ENCODE assay signal across 8 cellular contexts in the genomic region with DNA sequence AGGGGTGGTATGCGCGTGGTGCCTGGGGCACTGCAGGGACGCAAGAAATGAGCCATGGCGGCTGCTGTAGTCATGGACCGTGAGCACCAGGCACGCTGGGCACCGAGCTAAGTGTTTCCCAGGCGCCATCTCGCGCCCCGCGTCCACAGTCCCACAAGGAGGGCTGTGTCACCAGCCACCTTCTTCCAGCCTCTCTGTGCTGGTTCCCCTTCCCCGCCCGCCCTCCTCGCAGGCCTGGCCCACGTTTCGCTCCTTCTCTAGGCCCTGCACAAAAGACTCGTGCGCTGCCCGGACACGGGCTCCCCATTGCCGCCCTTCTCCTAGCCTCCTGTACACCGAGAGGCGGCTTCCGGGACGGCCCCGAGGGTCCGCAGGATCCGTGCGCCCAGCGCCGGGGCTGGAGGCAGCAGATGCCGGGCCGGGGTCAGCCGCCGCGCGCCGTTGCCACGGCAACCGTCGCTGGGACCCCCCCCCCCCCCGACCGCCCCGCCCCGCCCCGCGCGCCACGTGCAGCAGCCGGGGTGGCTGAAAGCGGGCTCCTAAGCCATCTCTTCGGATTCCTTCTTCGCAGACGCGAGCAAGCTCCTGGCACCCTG.
A peak's percentile ranks its signal among the peaks of the same experiment; 100 is the strongest.
DNase-seq lines count a peak whose midpoint lies in the region; ATAC-seq and TF ChIP-seq lines count a peak whose summit lies in the region.

No MANE protein-coding gene starts in this region.

- H3K9me3 ChIP-seq in neural progenitor cell (ENCODE audit: low read depth): no peaks in the 10 kb centered on the region
- peaks cover 2% of the 10 kb centered on the region for H3K9me3 ChIP-seq in aorta (ENCODE audit: control insufficient read depth, low read length)

- H3K27ac Mint-ChIP-seq in neural progenitor cell: no peak overlapping the region

- H3K9ac ChIP-seq in neural progenitor cell: no peak overlapping the region

- peaks cover 32% of the 10 kb centered on the region for H3F3A ChIP-seq in neural progenitor cell (ENCODE audit: low read depth)

- peak overlapping the region; percentile 71 for H2AFZ ChIP-seq in neural progenitor cell (replicated peaks)

- peaks cover 59% of the 10 kb centered on the region for H3K4me1 Mint-ChIP-seq in neural progenitor cell

- intact Hi-C loops in head of caudate nucleus (cut with DNase I) (no loop called here), aorta (cut with DNase I) (no loop called here)

- H3K36me3 Mint-ChIP-seq in neural progenitor cell: peaks cover 23% of the 10 kb centered on the region

- peak; percentile 62 for ATAC-seq in aorta (ENCODE audit: low FRiP score)
- no peak for ATAC-seq in HG03469 (IDR thresholded peaks at IDR 0.05; ENCODE audit: unreplicated experiment)
- no peak for ATAC-seq in HG02571 (IDR thresholded peaks at IDR 0.05; ENCODE audit: unreplicated experiment)

- H3K79me2 ChIP-seq in neural progenitor cell (ENCODE audit: low read depth): no peaks in the 10 kb centered on the region

- H4K20me1 ChIP-seq in neural progenitor cell (ENCODE audit: low read depth): peaks cover 21% of the 10 kb centered on the region

- WGBS in aorta, 2 donors: 13 to 17% methylated on average over 47 to 56 of the region's 56 CpGs

- H3K27me3 ChIP-seq in neural progenitor cell: peaks cover 12% of the 10 kb centered on the region
- H3K27me3 ChIP-seq in aorta (ENCODE audit: control insufficient read depth in 1 of 2, insufficient read depth in 2 of 2, low read length in 1 of 2): no peaks in the 10 kb centered on the region

- peak overlapping the region; percentile 81 for H3K4me2 ChIP-seq in neural progenitor cell

- no peak for TF ChIP-seq CTCF in neural progenitor cell (IDR thresholded peaks at IDR 0.05)

- H3K27ac ChIP-seq in neural progenitor cell (no peak overlapping the region), aorta (ENCODE audit: low read depth in 1 of 2, low read length in 2 of 2) (no peak overlapping the region)

- DNase-seq in stimulated activated CD4-positive, alpha-beta T cell treated with anti-CD3 and anti-CD28 coated beads, Interleukin-15, amount 100 ng/mL, for 24 hours: peak; percentile 19
- no peak for DNase-seq in stimulated activated CD4-positive, alpha-beta T cell treated with anti-CD3 and anti-CD28 coated beads, Interleukin-1b, Interleukin-23, amount 100 ng/mL, for 48 hours
- DNase-seq in head of caudate nucleus (peak in 41 of 42 donors; percentile 31 to 82 (median 59)), neural progenitor cell (ENCODE audit: low spot score) (peak; percentile 93), aorta (no peak)
- DNase-seq in activated CD8-positive, alpha-beta memory T cell treated with anti-CD3 and anti-CD28 coated beads, Interleukin-2, amount 50 U/mL, for 4 hours: no peak

- H3K4me3 ChIP-seq in neural progenitor cell: peak overlapping the region; percentile 45
- peak overlapping the region; percentile 21 to 33 for H3K4me3 ChIP-seq in aorta (ENCODE audit: low read length in 2 of 2)

- H3K4me3 Mint-ChIP-seq in neural progenitor cell: peak overlapping the region; percentile 79

- H3K36me3 ChIP-seq in neural progenitor cell: no peaks in the 10 kb centered on the region
- H3K36me3 ChIP-seq in aorta (ENCODE audit: control insufficient read depth in 1 of 2, insufficient read depth in 2 of 2, low read length in 1 of 2): no peaks in the 10 kb centered on the region

- H3K4me1 ChIP-seq in neural progenitor cell (peaks cover 26% of the 10 kb centered on the region), aorta (ENCODE audit: control insufficient read depth in 1 of 2, insufficient read depth in 2 of 2, low read length in 2 of 2) (no peaks in the 10 kb centered on the region)

- H3K27me3 Mint-ChIP-seq in neural progenitor cell (ENCODE audit: insufficient read depth, low read depth): peaks cover 11% of the 10 kb centered on the region

- H3K9me3 Mint-ChIP-seq in neural progenitor cell: peaks cover 4% of the 10 kb centered on the region

Comparison
In these comparisons a context has a peak if more than half of its experiments do, and no peak if none do; other contexts are left out.
1. DNase-seq: peak in stimulated activated CD4-positive, alpha-beta T cell treated with anti-CD3 and anti-CD28 coated beads, Interleukin-15, amount 100 ng/mL, for 24 hours (single experiment), head of caudate nucleus (41 of 42) and neural progenitor cell (single experiment); none in stimulated activated CD4-positive, alpha-beta T cell treated with anti-CD3 and anti-CD28 coated beads, Interleukin-1b, Interleukin-23, amount 100 ng/mL, for 48 hours (single experiment), aorta (0 of 2) and activated CD8-positive, alpha-beta memory T cell treated with anti-CD3 and anti-CD28 coated beads, Interleukin-2, amount 50 U/mL, for 4 hours (single experiment).